Comparison of ENCODE assay signal across 12 cellular contexts in the genomic region with DNA sequence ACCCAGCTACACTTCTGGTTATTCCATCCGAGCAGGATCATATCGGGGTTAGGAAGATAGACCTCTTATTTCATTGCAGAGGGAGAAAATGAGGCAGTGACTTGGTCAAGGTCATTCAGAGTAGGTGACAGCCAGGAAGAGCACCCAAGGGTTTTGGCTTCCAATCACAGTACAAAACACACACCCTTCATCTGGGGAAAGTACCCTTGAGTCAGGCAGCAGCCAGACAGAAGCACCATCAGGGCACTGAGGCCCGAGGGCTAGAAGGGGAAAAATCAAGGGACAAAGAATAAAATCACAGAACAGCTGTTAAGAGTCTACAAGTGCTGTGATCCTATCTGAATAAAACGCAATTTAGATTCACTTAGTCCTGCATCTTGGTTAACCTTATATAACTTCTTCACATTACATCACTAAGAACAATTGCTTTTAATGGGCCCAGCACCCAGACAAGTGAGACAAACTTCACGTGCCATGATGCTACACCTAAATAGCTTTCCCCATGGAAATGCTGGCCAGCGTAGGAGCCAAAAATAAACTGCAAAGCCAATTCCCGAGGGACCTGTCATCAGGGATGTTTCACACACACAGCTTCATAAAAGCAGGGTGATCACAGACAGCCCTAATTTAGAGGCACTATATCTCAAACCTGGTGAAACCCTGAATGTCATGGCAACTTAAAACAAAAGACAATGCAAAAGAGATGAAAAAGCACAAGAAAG. TPM values are rescaled to one million over a fixed set of nuclear protein-coding genes. Genes with fewer than 3 reads are reported as not detected.
DNase-seq lines count a peak whose midpoint lies in the region; ATAC-seq and TF ChIP-seq lines count a peak whose summit lies in the region.
"Had no signal": no experiment of that assay in that cellular context is flagged by ENCODE, and none has a peak within 500 bp of the region (broad histone marks: within the 10 kb centered on the region; RNA-seq: fewer than 3 reads in every experiment).

No MANE protein-coding gene starts in this region.

- H3K36me3 ChIP-seq in ACC112 (ENCODE audit: insufficient read depth, low read length) (no peaks in the 10 kb centered on the region), right atrium auricular region (no peaks in the 10 kb centered on the region), WERI-Rb-1 (peaks cover 16% of the 10 kb centered on the region)

- H2AFZ ChIP-seq in ACC112 (ENCODE audit: low read length, unreplicated experiment), result no peak overlapping the region

- no peak overlapping the region for H3K4me3 ChIP-seq in ACC112 (ENCODE audit: low read depth, low read length)
- H3K4me3 ChIP-seq in right atrium auricular region, result no peak overlapping the region
- no peak overlapping the region for H3K4me3 ChIP-seq in WERI-Rb-1 (ENCODE audit: low read depth, low read length)

- ATAC-seq in GM19395 (IDR thresholded peaks at IDR 0.05; ENCODE audit: unreplicated experiment) (no peak), HG03521 (IDR thresholded peaks at IDR 0.05; ENCODE audit: unreplicated experiment) (no peak)

- H3K4me1 ChIP-seq in ACC112 (ENCODE audit: control insufficient read depth, insufficient read depth, low read length, unreplicated experiment) (peaks cover 67% of the 10 kb centered on the region), right atrium auricular region (peaks cover 3 to 72% of the 10 kb centered on the region in 2 donors)

- peaks cover 86% of the 10 kb centered on the region for H3K79me2 ChIP-seq in ACC112 (ENCODE audit: control insufficient read depth, insufficient read depth, low read length, unreplicated experiment)

- peak overlapping the region; percentile 87 for H3K27ac ChIP-seq in ACC112 (ENCODE audit: low read depth, low read length)
- H3K27ac ChIP-seq in C4-2B, result peak overlapping the region; percentile 34; the same call in 1 of the 2 replicates
- peak overlapping the region; percentile 93 to 94 for H3K27ac ChIP-seq in right atrium auricular region
- H3K27ac ChIP-seq in WERI-Rb-1, result no peak overlapping the region
- H3K27ac ChIP-seq: VCaP had no signal

- H3K9me3 ChIP-seq in right atrium auricular region (no peaks in the 10 kb centered on the region), WERI-Rb-1 (ENCODE audit: severe bottlenecking) (no peaks in the 10 kb centered on the region)

- TF ChIP-seq CTCF in C4-2B (conservative IDR thresholded peaks at IDR 0.05), result no peak
- TF ChIP-seq CTCF in right atrium auricular region (IDR thresholded peaks at IDR 0.05), result no peak
- no peak for TF ChIP-seq CTCF in WERI-Rb-1 (IDR thresholded peaks at IDR 0.05; ENCODE audit: low read depth, low read length)

- DNase-seq in SK-N-DZ (ENCODE audit: low spot score), result peak; percentile 51
- no peak for DNase-seq in right atrium auricular region (ENCODE audit: low spot score)
- DNase-seq in LoVo (ENCODE audit: low spot score), result no peak
- DNase-seq in WERI-Rb-1, result no peak
- DNase-seq: DMS53, NCI-H146 had no signal

- no peaks in the 10 kb centered on the region for H3K27me3 ChIP-seq in ACC112 (ENCODE audit: insufficient read depth, low read length)
- no peaks in the 10 kb centered on the region for H3K27me3 ChIP-seq in right atrium auricular region
- no peaks in the 10 kb centered on the region for H3K27me3 ChIP-seq in WERI-Rb-1 (ENCODE audit: insufficient read depth, low read depth, severe bottlenecking)

RNA-seq across cellular contexts. Expression of gene UBE2O, which starts 4.9 kb away (rescaled TPM):
- 24.6 and 32.0 TPM in 2 replicates for polyA plus RNA-seq in SK-N-DZ (2014; cell fraction: cytosol; rRNA removed)
- polyA plus RNA-seq in SK-N-DZ (2014; cell fraction: nucleus; rRNA removed), result 41.7 and 53.0 TPM in 2 replicates
- total RNA-seq in right atrium auricular region, result 10 to 100 TPM; 19.5 to 21.8 TPM

RNA-seq across cellular contexts. Expression of gene AANAT, which starts 19.3 kb away (rescaled TPM):
- not detected in 2 replicates for polyA plus RNA-seq in SK-N-DZ (2014; cell fraction: cytosol; rRNA removed)
- not detected in 2 replicates for polyA plus RNA-seq in SK-N-DZ (2014; cell fraction: nucleus; rRNA removed)
- total RNA-seq in right atrium auricular region, result not detected
- total RNA-seq: mononuclear cell had no signal

RNA-seq across cellular contexts. Expression of gene RHBDF2, which starts 53.1 kb away (rescaled TPM):
- polyA plus RNA-seq in SK-N-DZ (2014; cell fraction: cytosol; rRNA removed), result 0.08 and 1.0 TPM in 2 replicates
- 0.56 and 0.89 TPM in 2 replicates for polyA plus RNA-seq in SK-N-DZ (2014; cell fraction: nucleus; rRNA removed)
- 10 to 100 TPM; 13.6 to 14.8 TPM for total RNA-seq in right atrium auricular region
